In the genomic region with DNA sequence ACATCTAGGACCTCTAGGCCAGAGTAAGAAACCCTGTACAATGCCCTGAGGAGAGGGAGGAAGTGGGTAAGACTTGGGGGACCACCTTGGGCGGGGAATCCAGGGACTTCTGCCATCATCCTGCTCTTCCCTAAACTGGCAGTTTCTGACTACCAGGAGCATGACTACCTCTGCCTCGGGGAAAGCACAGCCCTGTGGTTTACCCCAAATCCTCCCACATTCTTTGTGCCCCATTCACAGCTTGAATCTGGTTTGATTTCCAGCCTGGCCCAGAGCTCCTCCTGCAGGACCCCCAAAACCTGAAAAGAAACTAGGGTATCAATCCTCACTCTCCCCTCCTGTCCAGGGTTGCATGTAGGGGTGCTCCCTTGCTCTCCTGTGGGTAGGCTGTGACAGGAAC, we compare ENCODE assay signal across 20 cellular contexts. TPM values are rescaled to one million over a fixed set of nuclear protein-coding genes. Genes with fewer than 3 reads are reported as not detected.
DNase-seq lines count a peak whose midpoint lies in the region; FAIRE-seq and TF ChIP-seq lines count a peak whose summit lies in the region.
"Had no signal": no experiment of that assay in that cellular context is flagged by ENCODE, and none has a peak within 500 bp of the region (broad histone marks: within the 10 kb centered on the region; RNA-seq: fewer than 3 reads in every experiment).

No MANE protein-coding gene starts in this region.

- H3K4me3 ChIP-seq in BJ (ENCODE audit: low read depth, low read length) (no peak overlapping the region), astrocyte (ENCODE audit: insufficient read depth, low read depth, low read length) (no peak overlapping the region)
- H3K4me3 ChIP-seq: left lung, SJSA1, thoracic aorta had no signal

- no peaks in the 10 kb centered on the region for H3K9me3 ChIP-seq in astrocyte (ENCODE audit: insufficient read depth, low read depth, low read length)
- H3K9me3 ChIP-seq: left lung, SJSA1, thoracic aorta had no signal

- POLR2A ChIA-PET in BJ (lab: Charles Lee) = no interaction called here

- H3K79me2 ChIP-seq in astrocyte (ENCODE audit: insufficient read depth, low read length) = no peaks in the 10 kb centered on the region

- H3K4me2 ChIP-seq in astrocyte (ENCODE audit: low read length) = peak overlapping the region; percentile 1

- peaks cover 8% of the 10 kb centered on the region for H3K4me1 ChIP-seq in astrocyte (ENCODE audit: insufficient read depth, low read length)

- peak; percentile 28; the same call in 1 of the 2 replicates for TF ChIP-seq CTCF in BJ (IDR thresholded peaks at IDR 0.05; ENCODE audit: insufficient read depth, low read depth, low read length)
- no peak for TF ChIP-seq CTCF in astrocyte (IDR thresholded peaks at IDR 0.05; ENCODE audit: insufficient read depth, low read depth, low read length)
- TF ChIP-seq CTCF in glutamatergic neuron (IDR thresholded peaks at IDR 0.05; ENCODE audit: partially characterized antibody, unreplicated experiment) = no peak

- no peaks in the 10 kb centered on the region for H3K27me3 ChIP-seq in BJ (ENCODE audit: control insufficient read depth, insufficient read depth, low read length)
- H3K27me3 ChIP-seq in astrocyte (ENCODE audit: insufficient read depth, low read length) = peaks cover 2% of the 10 kb centered on the region
- H3K27me3 ChIP-seq: left lung, SJSA1 had no signal

- H3K27me3 Mint-ChIP-seq in astrocyte (ENCODE audit: low read depth, unreplicated experiment) (peaks cover 17% of the 10 kb centered on the region), glutamatergic neuron (ENCODE audit: unreplicated experiment) (peaks cover 2% of the 10 kb centered on the region)

- no peaks in the 10 kb centered on the region for H3K9me3 Mint-ChIP-seq in astrocyte (ENCODE audit: unreplicated experiment)
- H3K9me3 Mint-ChIP-seq in glutamatergic neuron (ENCODE audit: unreplicated experiment) = peaks cover 3% of the 10 kb centered on the region
- H3K9me3 Mint-ChIP-seq: activated T-cell treated with anti-CD3 and anti-CD28 coated beads, Interleukin-2, amount 50 U/mL, for 4 hours; H9 had no signal

- H3K4me1 Mint-ChIP-seq in astrocyte (ENCODE audit: low read depth, unreplicated experiment) (peaks cover 7% of the 10 kb centered on the region), glutamatergic neuron (ENCODE audit: low read depth, unreplicated experiment) (peaks cover 2% of the 10 kb centered on the region)

- H3K27ac Mint-ChIP-seq in astrocyte (ENCODE audit: unreplicated experiment) (no peak overlapping the region), glutamatergic neuron (ENCODE audit: unreplicated experiment) (no peak overlapping the region)
- H3K27ac Mint-ChIP-seq: H9 had no signal

- no peak for FAIRE-seq in astrocyte (lab: Jason Lieb, UNC)
- FAIRE-seq: colon had no signal

- no peak overlapping the region for H3K27ac ChIP-seq in astrocyte (ENCODE audit: low read depth, low read length)
- H3K27ac ChIP-seq: left lung, SJSA1, thoracic aorta had no signal

- CTCF ChIA-PET in BJ (lab: Yijun Ruan, JAX) = interaction anchor here (0.6 to 2.1 kb wide), 9 partner anchors 8 to 1167 kb away, joined by 3 to 12 read pairs (median 4); no protein-coding TSS in a partner anchor

- H3K36me3 Mint-ChIP-seq in astrocyte (ENCODE audit: low read depth, unreplicated experiment) (peaks cover 12% of the 10 kb centered on the region), glutamatergic neuron (ENCODE audit: unreplicated experiment) (no peaks in the 10 kb centered on the region)

- H2AFZ ChIP-seq in astrocyte (ENCODE audit: low read depth, low read length) = no peak overlapping the region

- DNase-seq in BJ (ENCODE audit: low read depth) (peak; percentile 58), HT1080 (ENCODE audit: low read depth) (peak; percentile 65), astrocyte (ENCODE audit: low read depth) (peak; percentile 50), glomerular visceral epithelial cell (ENCODE audit: extremely low spot score) (peak; percentile 55), glutamatergic neuron (no peak), T-helper 2 cell (no peak), D341Med (ENCODE audit: low spot score) (no peak)
- DNase-seq in stimulated activated CD4-positive, alpha-beta T cell treated with anti-CD3 and anti-CD28 coated beads, Interleukin-4, amount 100 ng/mL, for 1 hour = no peak
- DNase-seq: activated CD4-positive, alpha-beta T cell treated with anti-CD3 and anti-CD28 coated beads, Interleukin-2, amount 50 U/mL, for 4 hours; activated T-cell treated with anti-CD3 and anti-CD28 coated beads, Interleukin-2, amount 50 U/mL, for 4 hours; amygdala; DMS79 treated with DMSO at 0.1 percent for 48 hours; H9; left lung; NCI-H1105 treated with DMSO at 0.1 percent for 48 hours; stimulated activated CD4-positive, alpha-beta T cell treated with anti-CD3 and anti-CD28 coated beads, Interleukin-4, amount 100 ng/mL, for 24 hours had no signal

- H3K4me3 Mint-ChIP-seq in astrocyte (ENCODE audit: unreplicated experiment) (no peak overlapping the region), glutamatergic neuron (ENCODE audit: unreplicated experiment) (no peak overlapping the region)
- H3K4me3 Mint-ChIP-seq: activated T-cell treated with anti-CD3 and anti-CD28 coated beads, Interleukin-2, amount 50 U/mL, for 4 hours; H9 had no signal

- H3K9ac ChIP-seq in astrocyte (ENCODE audit: low read length) = no peak overlapping the region

- H4K20me1 ChIP-seq in astrocyte (ENCODE audit: insufficient read depth, low read length) = no peaks in the 10 kb centered on the region

- H3K36me3 ChIP-seq in BJ (ENCODE audit: control insufficient read depth, insufficient read depth, low read length) (peaks cover 4% of the 10 kb centered on the region; the same call in 1 of the 2 replicates), astrocyte (ENCODE audit: insufficient read depth, low read length) (no peaks in the 10 kb centered on the region)
- H3K36me3 ChIP-seq: left lung, SJSA1, thoracic aorta had no signal

RNA-seq across cellular contexts. Expression of a gene that starts 4.7 kb away (rescaled TPM):
- polyA plus RNA-seq in BJ (2011; rRNA removed) = 16.8 and 30.4 TPM in 2 replicates
- 8.3 and 15.7 TPM in 2 replicates for polyA minus RNA-seq in BJ (2011; rRNA and poly(A)+ RNA removed)
- total RNA-seq in HT1080 (2014; rRNA removed; shearing (Covaris generic)) = 1.9 and 2.5 TPM in 2 replicates
- polyA plus RNA-seq in HT1080 (2015; cell fraction: cytosol; rRNA removed) = 1.2 and 1.3 TPM in 2 replicates
- polyA plus RNA-seq in HT1080 (2015; cell fraction: nucleus; rRNA removed) = 2.1 and 4.8 TPM in 2 replicates
- total RNA-seq in astrocyte (7.2 and 8.0 TPM in 2 replicates), glutamatergic neuron (ENCODE audit: unreplicated experiment) (13.0 TPM)

RNA-seq across cellular contexts. Expression of a gene that starts 6.5 kb away (rescaled TPM):
- polyA plus RNA-seq in BJ (2011; rRNA removed) = 14.4 and 21.3 TPM in 2 replicates
- polyA minus RNA-seq in BJ (2011; rRNA and poly(A)+ RNA removed) = 8.2 and 12.3 TPM in 2 replicates
- total RNA-seq in HT1080 (2014; rRNA removed; shearing (Covaris generic)) = 14.0 and 14.9 TPM in 2 replicates
- polyA plus RNA-seq in HT1080 (2015; cell fraction: cytosol; rRNA removed) = 15.3 and 18.0 TPM in 2 replicates
- polyA plus RNA-seq in HT1080 (2015; cell fraction: nucleus; rRNA removed) = 46.8 and 51.4 TPM in 2 replicates
- total RNA-seq in astrocyte = 13.6 and 15.7 TPM in 2 replicates
- 21.1 TPM for total RNA-seq in glutamatergic neuron (ENCODE audit: unreplicated experiment)

RNA-seq across cellular contexts. Expression of a gene that starts 48.7 kb away (rescaled TPM):
- 1.1 and 2.6 TPM in 2 replicates for polyA plus RNA-seq in BJ (2011; rRNA removed)
- 2.5 and 3.5 TPM in 2 replicates for polyA minus RNA-seq in BJ (2011; rRNA and poly(A)+ RNA removed)
- 0.10 and 0.53 TPM in 2 replicates for total RNA-seq in HT1080 (2014; rRNA removed; shearing (Covaris generic))
- 0.52 and 0.73 TPM in 2 replicates for polyA plus RNA-seq in HT1080 (2015; cell fraction: cytosol; rRNA removed)
- polyA plus RNA-seq in HT1080 (2015; cell fraction: nucleus; rRNA removed) = 0.74 and 1.2 TPM in 2 replicates
- total RNA-seq in astrocyte = 0.75 and 1.2 TPM in 2 replicates
- 6.0 TPM for total RNA-seq in glutamatergic neuron (ENCODE audit: unreplicated experiment)

RNA-seq across cellular contexts. Expression of a gene that starts 54.1 kb away (rescaled TPM):
- 34.9 and 53.5 TPM in 2 replicates for polyA plus RNA-seq in BJ (2011; rRNA removed)
- 15.8 and 25.6 TPM in 2 replicates for polyA minus RNA-seq in BJ (2011; rRNA and poly(A)+ RNA removed)
- 123 and 168 TPM in 2 replicates for total RNA-seq in HT1080 (2014; rRNA removed; shearing (Covaris generic))
- 85.1 and 85.8 TPM in 2 replicates for polyA plus RNA-seq in HT1080 (2015; cell fraction: cytosol; rRNA removed)
- 45.2 and 48.8 TPM in 2 replicates for polyA plus RNA-seq in HT1080 (2015; cell fraction: nucleus; rRNA removed)
- total RNA-seq in astrocyte (21.1 and 23.4 TPM in 2 replicates), glutamatergic neuron (ENCODE audit: unreplicated experiment) (10.7 TPM)

RNA-seq across cellular contexts. Expression of a gene that starts 59.4 kb away (rescaled TPM):
- polyA plus RNA-seq in BJ (2011; rRNA removed) = 0.04 and 0.11 TPM in 2 replicates
- polyA minus RNA-seq in BJ (2011; rRNA and poly(A)+ RNA removed) = 0.19 TPM in 1 of 2 replicates, not detected in the other
- total RNA-seq in HT1080 (2014; rRNA removed; shearing (Covaris generic)) = 0.56 TPM in 1 of 2 replicates, not detected in the other
- polyA plus RNA-seq in HT1080 (2015; cell fraction: cytosol; rRNA removed) = 0.08 TPM in 1 of 2 replicates, not detected in the other
- 0.06 TPM in 1 of 2 replicates, not detected in the other for polyA plus RNA-seq in HT1080 (2015; cell fraction: nucleus; rRNA removed)
- total RNA-seq in astrocyte = 0.31 and 1.00 TPM in 2 replicates
- total RNA-seq in glutamatergic neuron (ENCODE audit: unreplicated experiment) = 5.0 TPM
- total RNA-seq: epithelial cell of proximal tubule, SJSA1 had no signal

Comparison
In these comparisons a context has a peak if more than half of its experiments do, and no peak if none do; other contexts are left out.
1. DNase-seq: peak in BJ (single experiment), HT1080 (single experiment), astrocyte (single experiment) and glomerular visceral epithelial cell (single experiment); none in stimulated activated CD4-positive, alpha-beta T cell treated with anti-CD3 and anti-CD28 coated beads, Interleukin-4, amount 100 ng/mL, for 1 hour (single experiment), glutamatergic neuron (single experiment), T-helper 2 cell (0 of 5) and D341Med (single experiment).